9 cellular contexts compared by ENCODE assay signal in the genomic region with DNA sequence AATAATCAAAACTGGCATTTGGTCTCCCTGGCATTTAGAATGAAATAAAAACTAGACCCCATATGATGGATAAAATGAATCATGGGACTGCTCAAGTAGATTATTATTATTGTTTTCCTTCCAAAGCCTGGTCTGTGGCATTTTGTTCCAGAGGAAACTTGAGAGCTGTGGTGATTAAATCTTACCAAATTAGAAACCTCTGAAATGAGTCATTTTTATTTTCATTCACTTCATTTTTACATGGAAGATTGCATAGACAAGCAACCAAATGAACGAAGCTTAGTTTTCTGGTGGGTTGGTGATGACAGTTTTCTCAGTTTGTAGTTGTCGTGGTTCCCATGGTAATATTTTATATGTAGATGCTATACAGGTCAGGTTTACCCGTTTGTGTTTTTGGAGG. TPM values are rescaled to one million over a fixed set of nuclear protein-coding genes. Genes with fewer than 3 reads are reported as not detected.
A peak's percentile ranks its signal among the peaks of the same experiment; 100 is the strongest.
DNase-seq lines count a peak whose midpoint lies in the region; ATAC-seq and TF ChIP-seq lines count a peak whose summit lies in the region.
"Had no signal": no experiment of that assay in that cellular context is flagged by ENCODE, and none has a peak within 500 bp of the region (broad histone marks: within the 10 kb centered on the region; RNA-seq: fewer than 3 reads in every experiment).

No MANE protein-coding gene starts in this region.

- H3K36me3 ChIP-seq in gastrocnemius medialis, result no peaks in the 10 kb centered on the region

- peaks cover 57 to 60% of the 10 kb centered on the region in 2 donors for H3K4me1 ChIP-seq in gastrocnemius medialis

- no peak for DNase-seq in gastrocnemius medialis
- no peak for DNase-seq in T-helper 9 cell
- DNase-seq in NCI-H2227 treated with DMSO at 0.1 percent for 48 hours (lab: John Stamatoyannopoulos, UW), result no peak
- DNase-seq: foreskin melanocyte, nephron progenitor cell had no signal

- H3K27ac ChIP-seq in angular gyrus (ENCODE audit: low read depth, low read length) (peak overlapping the region; percentile 3), gastrocnemius medialis (peak overlapping the region; percentile 15 to 77 (median 64))

- H3K4me3 ChIP-seq in gastrocnemius medialis, result no peak overlapping the region

- ATAC-seq in GM18867 (IDR thresholded peaks at IDR 0.05; ENCODE audit: unreplicated experiment) (peak; percentile 38), HG03060 (IDR thresholded peaks at IDR 0.05; ENCODE audit: low read depth, unreplicated experiment) (peak; percentile 50), gastrocnemius medialis (peak; percentile 46 to 67), HG03460 (IDR thresholded peaks at IDR 0.05; ENCODE audit: unreplicated experiment) (no peak)

- H3K9me3 ChIP-seq in gastrocnemius medialis, result no peaks in the 10 kb centered on the region

- no peaks in the 10 kb centered on the region for H3K27me3 ChIP-seq in gastrocnemius medialis

- no peak for TF ChIP-seq CTCF in gastrocnemius medialis (IDR thresholded peaks at IDR 0.05 in 4 of 5, conservative IDR thresholded peaks at IDR 0.05 in 1 of 5)

- intact Hi-C loops in gastrocnemius medialis (cut with DNase I; ENCODE audit: low total_unique reads), result no loop called here

- no peak for TF ChIP-seq POLR2A in gastrocnemius medialis (IDR thresholded peaks at IDR 0.05)

- in situ Hi-C loops in gastrocnemius medialis (cut with MboI; ENCODE audit: low sequenced_read_pairs in 4 of 4), result loop anchor here in 1 of 4 donors (25.0 kb wide), 1 partner anchor 184 kb away; no protein-coding TSS in a partner anchor

RNA-seq across cellular contexts. Expression of a gene that starts 23.4 kb away (rescaled TPM):
- 100 to 1,000 TPM; 102 to 210 (median 172) TPM for total RNA-seq in gastrocnemius medialis
